In genomic region chr6:96521625-96522468, GRCh38 we compare ENCODE assay signal across 1 cellular context.
TF ChIP-seq lines count a peak whose summit lies in the region.

TSS of gene UFL1 (plus strand) at chr6:96521806. CDS start at chr6:96521874, 68 bp downstream.

TF ChIP-seq in HCT116, 20 proteins besides CTCF, POLR2A, EP300 and RAD21 (continued from another document):
- TF ChIP-seq, protein P1, sequence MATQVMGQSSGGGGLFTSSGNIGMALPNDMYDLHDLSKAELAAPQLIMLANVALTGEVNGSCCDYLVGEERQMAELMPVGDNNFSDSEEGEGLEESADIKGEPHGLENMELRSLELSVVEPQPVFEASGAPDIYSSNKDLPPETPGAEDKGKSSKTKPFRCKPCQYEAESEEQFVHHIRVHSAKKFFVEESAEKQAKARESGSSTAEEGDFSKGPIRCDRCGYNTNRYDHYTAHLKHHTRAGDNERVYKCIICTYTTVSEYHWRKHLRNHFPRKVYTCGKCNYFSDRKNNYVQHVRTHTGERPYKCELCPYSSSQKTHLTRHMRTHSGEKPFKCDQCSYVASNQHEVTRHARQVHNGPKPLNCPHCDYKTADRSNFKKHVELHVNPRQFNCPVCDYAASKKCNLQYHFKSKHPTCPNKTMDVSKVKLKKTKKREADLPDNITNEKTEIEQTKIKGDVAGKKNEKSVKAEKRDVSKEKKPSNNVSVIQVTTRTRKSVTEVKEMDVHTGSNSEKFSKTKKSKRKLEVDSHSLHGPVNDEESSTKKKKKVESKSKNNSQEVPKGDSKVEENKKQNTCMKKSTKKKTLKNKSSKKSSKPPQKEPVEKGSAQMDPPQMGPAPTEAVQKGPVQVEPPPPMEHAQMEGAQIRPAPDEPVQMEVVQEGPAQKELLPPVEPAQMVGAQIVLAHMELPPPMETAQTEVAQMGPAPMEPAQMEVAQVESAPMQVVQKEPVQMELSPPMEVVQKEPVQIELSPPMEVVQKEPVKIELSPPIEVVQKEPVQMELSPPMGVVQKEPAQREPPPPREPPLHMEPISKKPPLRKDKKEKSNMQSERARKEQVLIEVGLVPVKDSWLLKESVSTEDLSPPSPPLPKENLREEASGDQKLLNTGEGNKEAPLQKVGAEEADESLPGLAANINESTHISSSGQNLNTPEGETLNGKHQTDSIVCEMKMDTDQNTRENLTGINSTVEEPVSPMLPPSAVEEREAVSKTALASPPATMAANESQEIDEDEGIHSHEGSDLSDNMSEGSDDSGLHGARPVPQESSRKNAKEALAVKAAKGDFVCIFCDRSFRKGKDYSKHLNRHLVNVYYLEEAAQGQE (IDR thresholded peaks at IDR 0.05; ENCODE audit: low read depth): no peak
- TF ChIP-seq TCF7L2 (IDR thresholded peaks at IDR 0.05; ENCODE audit: borderline replicate concordance, extremely low read depth, insufficient read depth, insufficient read length): peak; percentile 87
- TF ChIP-seq EGR1 (IDR thresholded peaks at IDR 0.05; ENCODE audit: low read depth): peak; percentile 81
- peak; percentile 46; the same call in 1 of the 2 replicates for TF ChIP-seq JUND (IDR thresholded peaks at IDR 0.05)
